26 cellular contexts compared by ENCODE assay signal in genomic region chr15:87522997-87523396, GRCh38.
"Had no signal": no experiment of that assay in that cellular context is flagged by ENCODE, and none has a peak within 500 bp of the region (broad histone marks: within the 10 kb centered on the region; RNA-seq: fewer than 3 reads in every experiment).

No MANE protein-coding gene starts in this region.

- H3K4me1 Mint-ChIP-seq: activated CD4-positive, alpha-beta T cell treated with anti-CD3 and anti-CD28 coated beads for 36 hours; activated naive CD8-positive, alpha-beta T cell treated with anti-CD3 and anti-CD28 coated beads, Interleukin-2, amount 10 ng/mL, durations not matched to agents 7 days and 5 days; IgD-negative memory B cell; T-cell had no signal

- H3K27ac ChIP-seq: adrenal gland, SK-N-MC, VCaP had no signal

- H3K9me3 ChIP-seq: adrenal gland had no signal

- H3K36me3 Mint-ChIP-seq: activated naive CD8-positive, alpha-beta T cell treated with anti-CD3 and anti-CD28 coated beads, Interleukin-2, amount 10 ng/mL, durations not matched to agents 7 days and 5 days; IgD-negative memory B cell; T-cell had no signal

- H3K4me1 ChIP-seq: adrenal gland had no signal

- H3K4me3 Mint-ChIP-seq: activated CD4-positive, alpha-beta T cell treated with anti-CD3 and anti-CD28 coated beads for 36 hours; activated CD8-positive, alpha-beta T cell treated with anti-CD3 and anti-CD28 coated beads for 36 hours; activated naive CD8-positive, alpha-beta T cell treated with anti-CD3 and anti-CD28 coated beads, Interleukin-2, amount 10 ng/mL, durations not matched to agents 7 days and 5 days; IgD-negative memory B cell; T-cell had no signal

- DNase-seq: activated CD4-positive, alpha-beta T cell treated with anti-CD3 and anti-CD28 coated beads for 36 hours; activated CD4-positive, CD25-positive, alpha-beta regulatory T cell; activated CD8-positive, alpha-beta memory T cell treated with anti-CD3 and anti-CD28 coated beads, Interleukin-2, amount 50 U/mL, for 4 hours; activated CD8-positive, alpha-beta T cell treated with anti-CD3 and anti-CD28 coated beads for 36 hours; activated naive CD4-positive, alpha-beta T cell treated with anti-CD3 and anti-CD28 coated beads, Interleukin-2, amount 50 U/mL, for 16 hours; activated naive CD8-positive, alpha-beta T cell treated with anti-CD3 and anti-CD28 coated beads, Interleukin-2, amount 10 ng/mL, durations not matched to agents 7 days and 5 days; adrenal gland; anterior cingulate cortex; KG1; NCI-H1092; NCI-H1417; NCI-H1930; NCI-H2107; NCI-H526; NCI-H774; NK-92 treated with Interleukin-12 subunit alpha and Interleukin-12 subunit beta, amount 100 ng/mL, for 24 hours; OCI-M1; RPMI8226; T-cell; T-helper 2 cell; T1000 had no signal

- H3K4me3 ChIP-seq: adrenal gland, SK-N-MC had no signal

- H3K27ac Mint-ChIP-seq: activated CD4-positive, alpha-beta T cell treated with anti-CD3 and anti-CD28 coated beads for 36 hours; activated CD8-positive, alpha-beta T cell treated with anti-CD3 and anti-CD28 coated beads for 36 hours; activated naive CD8-positive, alpha-beta T cell treated with anti-CD3 and anti-CD28 coated beads, Interleukin-2, amount 10 ng/mL, durations not matched to agents 7 days and 5 days; IgD-negative memory B cell; T-cell had no signal

- H3K36me3 ChIP-seq: adrenal gland had no signal

- H3K27me3 Mint-ChIP-seq: IgD-negative memory B cell, T-cell had no signal

- ATAC-seq: activated CD4-positive, alpha-beta T cell treated with anti-CD3 and anti-CD28 coated beads for 36 hours; activated CD8-positive, alpha-beta T cell treated with anti-CD3 and anti-CD28 coated beads for 36 hours; Panc1; Right ventricle myocardium inferior; T-cell had no signal

- H3K27me3 ChIP-seq: adrenal gland had no signal
